Comparison of ENCODE assay signal across 19 cellular contexts in genomic region chr1:231814536-231814935, GRCh38.
"Had no signal": no experiment of that assay in that cellular context is flagged by ENCODE, and none has a peak within 500 bp of the region (broad histone marks: within the 10 kb centered on the region; RNA-seq: fewer than 3 reads in every experiment).

No MANE protein-coding gene starts in this region.

- H3K27me3 ChIP-seq: esophagus squamous epithelium, gastroesophageal sphincter, hepatocyte, ovary, stomach, transverse colon had no signal

- H3K27ac ChIP-seq: esophagus squamous epithelium, gastroesophageal sphincter, hepatocyte, ovary, stomach, thoracic aorta, transverse colon had no signal

- H3K36me3 ChIP-seq: ovary, thoracic aorta, transverse colon had no signal

- DNase-seq: central memory CD4-positive, alpha-beta T cell; cortex of kidney; effector memory CD8-positive, alpha-beta T cell; esophagus squamous epithelium; glutamatergic neuron; kidney; left cardiac atrium; mammary epithelial cell; naive thymus-derived CD8-positive, alpha-beta T cell; ovary; stimulated activated CD4-positive, alpha-beta T cell treated with anti-CD3 and anti-CD28 coated beads, Interleukin-12 subunit alpha, Interleukin-12 subunit beta, amount 100 ng/mL, for 4 hours; stimulated activated naive CD4-positive, alpha-beta T cell; stomach; substantia nigra; transverse colon had no signal

- H3K4me3 ChIP-seq: esophagus squamous epithelium, gastroesophageal sphincter, hepatocyte, ovary, skin epidermis, stomach, thoracic aorta, transverse colon had no signal
